ENCODE assay signal across 16 cellular contexts in the genomic region with DNA sequence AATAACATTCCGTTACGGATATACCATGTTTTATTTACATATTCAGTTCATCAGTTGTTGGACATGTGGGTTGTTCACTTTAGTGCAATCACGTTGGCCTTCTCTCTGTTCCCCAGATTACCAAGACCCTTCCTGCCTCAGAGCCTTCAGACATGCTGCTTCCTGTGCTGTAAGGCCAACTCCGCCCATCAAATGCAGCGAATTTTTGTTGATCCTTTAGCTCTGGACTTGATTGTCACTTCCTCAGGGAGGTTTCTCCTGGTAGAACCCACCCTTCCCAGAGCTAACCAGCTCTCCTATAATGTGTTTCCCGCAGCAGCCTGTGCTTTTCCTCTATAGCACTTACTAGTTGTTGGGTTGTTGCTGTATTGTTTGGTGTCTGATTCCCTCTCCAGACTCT. TPM values are rescaled to one million over a fixed set of nuclear protein-coding genes. Genes with fewer than 3 reads are reported as not detected.
A peak's percentile ranks its signal among the peaks of the same experiment; 100 is the strongest.
DNase-seq lines count a peak whose midpoint lies in the region; ATAC-seq, FAIRE-seq and TF ChIP-seq lines count a peak whose summit lies in the region.
"Had no signal": no experiment of that assay in that cellular context is flagged by ENCODE, and none has a peak within 500 bp of the region (broad histone marks: within the 10 kb centered on the region; RNA-seq: fewer than 3 reads in every experiment).

No MANE protein-coding gene starts in this region.

- peaks cover 44 to 88% (median 77%) of the 10 kb centered on the region in 6 donors for H3K4me1 ChIP-seq in spleen

- H3K4me3 Mint-ChIP-seq in T-cell: peak overlapping the region in 1 of 3 donors; percentile 23
- no peak overlapping the region for H3K4me3 Mint-ChIP-seq in activated T-helper 2 cell treated with anti-CD3 and anti-CD28 coated beads, Interferon-gamma antibody, Interleukin-2, Interleukin-4, amounts not matched to agents 10 μg/mL and 5 μg/mL and 100 μg/mL, durations not matched to agents 14 hours and 24 hours and 36 hours (ENCODE audit: low read depth)
- H3K4me3 Mint-ChIP-seq: stimulated activated naive CD8-positive, alpha-beta T cell treated with anti-CD3 and anti-CD28 coated beads, Interleukin-15, amount 100 ng/mL, for 72 hours had no signal

- H3K27me3 Mint-ChIP-seq in T-cell: no peaks in the 10 kb centered on the region
- peaks cover 5% of the 10 kb centered on the region for H3K27me3 Mint-ChIP-seq in activated T-helper 2 cell treated with anti-CD3 and anti-CD28 coated beads, Interferon-gamma antibody, Interleukin-2, Interleukin-4, amounts not matched to agents 10 μg/mL and 5 μg/mL and 100 μg/mL, durations not matched to agents 14 hours and 24 hours and 36 hours (ENCODE audit: low read depth)
- H3K27me3 Mint-ChIP-seq: CD4-positive, alpha-beta memory T cell; stimulated activated naive CD8-positive, alpha-beta T cell treated with anti-CD3 and anti-CD28 coated beads, Interleukin-15, amount 100 ng/mL, for 72 hours had no signal

- intact Hi-C loops in spleen (cut with DNase I; ENCODE audit: low total_unique reads) (no loop called here), posterior vena cava (cut with DNase I) (no loop called here)
- intact Hi-C loops in activated T-helper 2 cell treated with anti-CD3 and anti-CD28 coated beads, Interferon-gamma antibody, Interleukin-2, Interleukin-4, amounts not matched to agents 10 μg/mL and 5 μg/mL and 100 μg/mL, durations not matched to agents 14 hours and 24 hours and 36 hours (cut with micrococcal nuclease): no loop called here

- H3K36me3 ChIP-seq in spleen: peaks cover 0 to 16% (median 0%) of the 10 kb centered on the region in 6 donors

- peak overlapping the region in 1 of 8 donors; percentile 13 for H3K4me3 ChIP-seq in spleen

- WGBS in spleen, 5 donors: 34 to 45% (median 41%) methylated on average over 6 of the region's 6 CpGs

- DNase-seq in GM19239 (ENCODE audit: insufficient read length, low spot score): no peak
- peak in 1 of 34 experiments; percentile 2 for DNase-seq in T-cell
- DNase-seq in iris pigment epithelial cell (ENCODE audit: low read depth): peak; percentile 8
- no peak for DNase-seq in spleen
- no peak for DNase-seq in posterior vena cava (ENCODE audit: low spot score)
- DNase-seq in activated T-helper 2 cell treated with anti-CD3 and anti-CD28 coated beads, Interferon-gamma antibody, Interleukin-2, Interleukin-4, amounts not matched to agents 10 μg/mL and 5 μg/mL and 100 μg/mL, durations not matched to agents 14 hours and 24 hours and 36 hours (ENCODE audit: low spot score): no peak
- DNase-seq: activated naive CD4-positive, alpha-beta T cell treated with anti-CD3 and anti-CD28 coated beads, Interleukin-2, amount 50 U/mL, for 16 hours; CD4-positive, alpha-beta memory T cell; GDM1; NCI-H1417; NCI-H524 treated with DMSO at 0.1 percent for 48 hours; retina; stimulated activated naive CD8-positive, alpha-beta T cell treated with anti-CD3 and anti-CD28 coated beads, Interleukin-15, amount 100 ng/mL, for 72 hours; T-helper 9 cell had no signal

- POLR2A ChIA-PET in T-cell (lab: Charles Lee): interaction anchor here in 1 of 2 donors (0.5 kb wide), 1 partner anchor 31 kb away, joined by 10 read pairs; no protein-coding TSS in a partner anchor

- no peaks in the 10 kb centered on the region for H3K9me3 ChIP-seq in spleen

- peak; percentile 77 for FAIRE-seq in GM19239 (lab: Jason Lieb, UNC)

- H3K4me1 Mint-ChIP-seq in T-cell: peaks cover 23 to 38% (median 34%) of the 10 kb centered on the region in 3 donors
- H3K4me1 Mint-ChIP-seq in activated T-helper 2 cell treated with anti-CD3 and anti-CD28 coated beads, Interferon-gamma antibody, Interleukin-2, Interleukin-4, amounts not matched to agents 10 μg/mL and 5 μg/mL and 100 μg/mL, durations not matched to agents 14 hours and 24 hours and 36 hours (ENCODE audit: low read depth): peaks cover 18% of the 10 kb centered on the region

- H3K27me3 ChIP-seq in spleen (replicated peaks in 1 of 7): no peaks in the 10 kb centered on the region

- ATAC-seq in T-cell (replicated peaks in 1 of 4) (peak in 1 of 4 experiments; percentile 44), GM21515 (IDR thresholded peaks at IDR 0.05; ENCODE audit: unreplicated experiment) (no peak)
- ATAC-seq: esophagus mucosa had no signal

- TF ChIP-seq POLR2A in spleen (IDR thresholded peaks at IDR 0.05): no peak

- peak overlapping the region; percentile 51 to 88 (median 78) for H3K27ac ChIP-seq in spleen

- peak overlapping the region; percentile 29 to 44 for H3K27ac Mint-ChIP-seq in T-cell
- no peak overlapping the region for H3K27ac Mint-ChIP-seq in activated T-helper 2 cell treated with anti-CD3 and anti-CD28 coated beads, Interferon-gamma antibody, Interleukin-2, Interleukin-4, amounts not matched to agents 10 μg/mL and 5 μg/mL and 100 μg/mL, durations not matched to agents 14 hours and 24 hours and 36 hours
- H3K27ac Mint-ChIP-seq: stimulated activated naive CD8-positive, alpha-beta T cell treated with anti-CD3 and anti-CD28 coated beads, Interleukin-15, amount 100 ng/mL, for 72 hours had no signal

- H3K9me3 Mint-ChIP-seq in T-cell: no peaks in the 10 kb centered on the region
- H3K9me3 Mint-ChIP-seq in activated T-helper 2 cell treated with anti-CD3 and anti-CD28 coated beads, Interferon-gamma antibody, Interleukin-2, Interleukin-4, amounts not matched to agents 10 μg/mL and 5 μg/mL and 100 μg/mL, durations not matched to agents 14 hours and 24 hours and 36 hours: no peaks in the 10 kb centered on the region
- H3K9me3 Mint-ChIP-seq: CD4-positive, alpha-beta memory T cell; stimulated activated naive CD8-positive, alpha-beta T cell treated with anti-CD3 and anti-CD28 coated beads, Interleukin-15, amount 100 ng/mL, for 72 hours had no signal

- no peak for TF ChIP-seq CTCF in spleen (IDR thresholded peaks at IDR 0.05 in 8 of 11, conservative IDR thresholded peaks at IDR 0.05 in 3 of 11)

- H3K36me3 Mint-ChIP-seq in T-cell: no peaks in the 10 kb centered on the region
- no peaks in the 10 kb centered on the region for H3K36me3 Mint-ChIP-seq in activated T-helper 2 cell treated with anti-CD3 and anti-CD28 coated beads, Interferon-gamma antibody, Interleukin-2, Interleukin-4, amounts not matched to agents 10 μg/mL and 5 μg/mL and 100 μg/mL, durations not matched to agents 14 hours and 24 hours and 36 hours (ENCODE audit: low read depth)
- H3K36me3 Mint-ChIP-seq: CD4-positive, alpha-beta memory T cell had no signal

- CTCF ChIA-PET in T-cell (lab: Charles Lee): no interaction called here

RNA-seq across cellular contexts. Expression of gene SWAP70, which starts 39.4 kb away (rescaled TPM):
- 10 to 100 TPM in 1 of 5 donors, 1 to 10 TPM in 4; 4.5 to 14.3 (median 7.3) TPM for total RNA-seq in T-cell
- 100 to 1,000 TPM in 6 of 7 donors, 10 to 100 TPM in 1; 95.2 to 130 (median 117) TPM for total RNA-seq in spleen
- polyA plus RNA-seq in spleen: 10 to 100 TPM; 34.9 to 55.0 (median 38.6) TPM
- 10 to 100 TPM; 39.4 to 57.0 TPM for total RNA-seq in posterior vena cava
- 8.4 and 11.8 TPM in 2 replicates for total RNA-seq in activated T-helper 2 cell treated with anti-CD3 and anti-CD28 coated beads, Interferon-gamma antibody, Interleukin-2, Interleukin-4, amounts not matched to agents 10 μg/mL and 5 μg/mL and 100 μg/mL, durations not matched to agents 14 hours and 24 hours and 36 hours
